ENCODE assay signal across 16 cellular contexts in the genomic region with DNA sequence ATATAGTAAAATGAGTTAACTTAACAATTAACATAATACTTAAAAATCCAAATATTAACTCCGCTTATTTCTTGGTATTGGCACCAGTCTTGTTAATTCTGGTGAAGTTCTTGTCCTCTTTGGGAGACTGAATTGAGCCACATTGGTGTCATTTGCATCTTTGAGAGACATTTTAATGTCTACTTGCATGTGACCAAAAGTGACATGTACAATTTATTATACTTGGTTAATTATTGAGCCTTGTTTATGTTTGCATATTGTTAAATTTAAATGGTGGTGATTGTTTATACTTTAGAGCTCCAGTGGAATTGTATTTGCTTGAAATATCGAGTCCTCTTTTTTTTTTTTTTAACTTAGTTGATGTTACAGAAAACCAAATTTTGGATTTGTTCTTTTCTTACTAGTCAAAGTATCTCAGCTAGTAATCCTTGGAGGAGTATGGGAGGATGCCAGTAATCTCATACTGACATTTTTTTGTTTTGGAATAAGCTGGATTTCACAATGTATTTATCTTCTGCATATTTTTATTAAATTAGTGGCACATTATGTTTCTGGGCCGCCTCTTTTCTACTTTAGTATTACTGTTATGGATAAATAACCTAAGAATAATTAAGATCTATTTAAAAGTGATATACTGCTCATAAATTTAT. TPM values are rescaled to one million over a fixed set of nuclear protein-coding genes. Genes with fewer than 3 reads are reported as not detected.
DNase-seq lines count a peak whose midpoint lies in the region; ATAC-seq, FAIRE-seq and TF ChIP-seq lines count a peak whose summit lies in the region.
"Had no signal": no experiment of that assay in that cellular context is flagged by ENCODE, and none has a peak within 500 bp of the region (broad histone marks: within the 10 kb centered on the region; RNA-seq: fewer than 3 reads in every experiment).

No MANE protein-coding gene starts in this region.

- H3K9me3 ChIP-seq in HepG2 (ENCODE audit: low read length) (no peaks in the 10 kb centered on the region), right lobe of liver (no peaks in the 10 kb centered on the region)
- H3K9me3 ChIP-seq: spleen, suprapubic skin had no signal

- H3K9ac ChIP-seq in HepG2 (ENCODE audit: insufficient read depth, low read depth, low read length), result no peak overlapping the region

- H3K36me3 ChIP-seq in HepG2 (replicated peaks in 1 of 2; ENCODE audit: control insufficient read depth in 1 of 2, insufficient read depth in 2 of 2, low read length in 2 of 2), result 0 out of 5 replicates have a peak, but pooled peaks cover 0 to 2% of the 10 kb centered on the region in 2 experiments
- peaks cover 0 to 2% (median 0%) of the 10 kb centered on the region in 4 donors for H3K36me3 ChIP-seq in right lobe of liver

- no peak for FAIRE-seq in HepG2 (lab: Jason Lieb, UNC)

- H3K4me3 ChIP-seq in HepG2 (replicated peaks in 1 of 3; ENCODE audit: insufficient read depth in 1 of 3, low read depth in 2 of 3, low read length in 3 of 3) (no peak overlapping the region), right lobe of liver (no peak overlapping the region), fibroblast of villous mesenchyme (ENCODE audit: low read depth, low read length) (no peak overlapping the region)
- H3K4me3 ChIP-seq: spleen, suprapubic skin had no signal

- TF ChIP-seq POLR2A in HepG2 (IDR thresholded peaks at IDR 0.05; ENCODE audit: insufficient read depth in 1 of 2, low read depth in 2 of 2, low read length in 2 of 2), result no peak
- TF ChIP-seq POLR2A in right lobe of liver (IDR thresholded peaks at IDR 0.05), result no peak

- ATAC-seq in HepG2 (no peak), right lobe of liver (no peak)

- H3K36me3 Mint-ChIP-seq in activated T-helper 2 cell treated with anti-CD3 and anti-CD28 coated beads, Interferon-gamma antibody, Interleukin-2, Interleukin-4, amounts not matched to agents 10 μg/mL and 5 μg/mL and 100 μg/mL, durations not matched to agents 14 hours and 24 hours and 36 hours (ENCODE audit: low read depth), result peaks cover 54% of the 10 kb centered on the region
- H3K36me3 Mint-ChIP-seq in mesothelial cell of epicardium, result peaks cover 1% of the 10 kb centered on the region

- H3K4me1 ChIP-seq in HepG2 (ENCODE audit: insufficient read depth, low read length) (peaks cover 32% of the 10 kb centered on the region), right lobe of liver (peaks cover 0 to 27% (median 6%) of the 10 kb centered on the region in 4 donors)

- in situ Hi-C loops in HepG2 (cut with HindIII; ENCODE audit: extremely low pct_ligation_motif_present, low pct_unique_long_range_greater_than_20kb), result no loop called here

- H3K9me3 Mint-ChIP-seq in activated T-helper 2 cell treated with anti-CD3 and anti-CD28 coated beads, Interferon-gamma antibody, Interleukin-2, Interleukin-4, amounts not matched to agents 10 μg/mL and 5 μg/mL and 100 μg/mL, durations not matched to agents 14 hours and 24 hours and 36 hours, result no peaks in the 10 kb centered on the region
- H3K9me3 Mint-ChIP-seq in mesothelial cell of epicardium, result no peaks in the 10 kb centered on the region

- H3K4me2 ChIP-seq in HepG2 (ENCODE audit: low read depth, low read length), result peak overlapping the region; percentile 29; the same call in 1 of the 2 replicates

- CTCF ChIA-PET in HepG2 (lab: Yijun Ruan, JAX; ENCODE audit: low intra/inter-chr PET ratio, low total read pairs), result no interaction called here

- TF ChIP-seq EP300 in HepG2 (IDR thresholded peaks at IDR 0.05; ENCODE audit: low read depth in 2 of 2, low read length in 2 of 2) (no peak), HepG2 (CRISPR knock-in tag; IDR thresholded peaks at IDR 0.05; ENCODE audit: borderline replicate concordance) (no peak)

- intact Hi-C loops in HepG2 (cut with micrococcal nuclease; ENCODE audit: unreplicated experiment) (loop anchor here (5.0 kb wide), 1 partner anchor 126 kb away; a partner anchor contains a TSS), right lobe of liver (cut with DNase I) (no loop called here), posterior vena cava (cut with DNase I) (no loop called here)
- intact Hi-C loops in activated T-helper 2 cell treated with anti-CD3 and anti-CD28 coated beads, Interferon-gamma antibody, Interleukin-2, Interleukin-4, amounts not matched to agents 10 μg/mL and 5 μg/mL and 100 μg/mL, durations not matched to agents 14 hours and 24 hours and 36 hours (cut with micrococcal nuclease), result loop anchor here (5.0 to 10.0 kb wide), 2 partner anchors 256 to 991 kb away; a partner anchor contains a TSS

- H2AFZ ChIP-seq in HepG2 (ENCODE audit: low read length), result no peak overlapping the region

- TF ChIP-seq CTCF in HepG2 (CRISPR knock-in tag; IDR thresholded peaks at IDR 0.05), result no peak
- no peak for TF ChIP-seq CTCF in right lobe of liver (IDR thresholded peaks at IDR 0.05)
- no peak for TF ChIP-seq CTCF in fibroblast of villous mesenchyme (IDR thresholded peaks at IDR 0.05; ENCODE audit: insufficient read depth, low read depth, low read length)
- TF ChIP-seq CTCF in mesothelial cell of epicardium (IDR thresholded peaks at IDR 0.05; ENCODE audit: unreplicated experiment), result no peak

- no peak overlapping the region for H3K27ac ChIP-seq in HepG2 (ENCODE audit: extremely low read length, insufficient read depth, low read length)
- H3K27ac ChIP-seq in right lobe of liver, result no peak overlapping the region
- H3K27ac ChIP-seq: SK-N-MC, suprapubic skin had no signal

- H4K20me1 ChIP-seq in HepG2 (ENCODE audit: insufficient read depth, low read length), result peaks cover 2% of the 10 kb centered on the region; the same call in 1 of the 2 replicates

- DNase-seq in HepG2 (ENCODE audit: low spot score) (no peak), right lobe of liver (no peak), fibroblast of villous mesenchyme (ENCODE audit: low read depth) (peak; percentile 20), posterior vena cava (ENCODE audit: low spot score) (no peak), mesothelial cell of epicardium (ENCODE audit: low spot score in 2 of 2, unreplicated experiment in 2 of 2) (no peak), OCI-M1 (lab: John Stamatoyannopoulos, UW) (no peak), NCI-H226 (no peak)
- DNase-seq in activated T-helper 2 cell treated with anti-CD3 and anti-CD28 coated beads, Interferon-gamma antibody, Interleukin-2, Interleukin-4, amounts not matched to agents 10 μg/mL and 5 μg/mL and 100 μg/mL, durations not matched to agents 14 hours and 24 hours and 36 hours (ENCODE audit: low spot score), result no peak
- DNase-seq: activated CD4-positive, CD25-positive, alpha-beta regulatory T cell; amygdala; foreskin fibroblast; spleen had no signal

- no peaks in the 10 kb centered on the region for H3K27me3 Mint-ChIP-seq in activated T-helper 2 cell treated with anti-CD3 and anti-CD28 coated beads, Interferon-gamma antibody, Interleukin-2, Interleukin-4, amounts not matched to agents 10 μg/mL and 5 μg/mL and 100 μg/mL, durations not matched to agents 14 hours and 24 hours and 36 hours (ENCODE audit: low read depth)
- H3K27me3 Mint-ChIP-seq in mesothelial cell of epicardium (ENCODE audit: low read depth), result no peaks in the 10 kb centered on the region

- 96% methylated on average over 3 of the region's 3 CpGs for WGBS in HepG2 (ENCODE audit: low lambda C conversion rate)
- 82% methylated on average over 3 of the region's 3 CpGs for WGBS in right lobe of liver (ENCODE audit: insufficient coverage, low coverage, low lambda C conversion rate, missing lambda C conversion rate)

- H3K27ac Mint-ChIP-seq in activated T-helper 2 cell treated with anti-CD3 and anti-CD28 coated beads, Interferon-gamma antibody, Interleukin-2, Interleukin-4, amounts not matched to agents 10 μg/mL and 5 μg/mL and 100 μg/mL, durations not matched to agents 14 hours and 24 hours and 36 hours, result no peak overlapping the region
- H3K27ac Mint-ChIP-seq in mesothelial cell of epicardium, result no peak overlapping the region

- no peaks in the 10 kb centered on the region; a peak in 1 of 5 replicates for H3K27me3 ChIP-seq in HepG2 (ENCODE audit: control insufficient read depth in 1 of 2, insufficient read depth in 2 of 2, low read length in 2 of 2)
- no peaks in the 10 kb centered on the region for H3K27me3 ChIP-seq in right lobe of liver
- H3K27me3 ChIP-seq: spleen, suprapubic skin had no signal

- peaks cover 64% of the 10 kb centered on the region for H3K79me2 ChIP-seq in HepG2 (ENCODE audit: insufficient read depth, low read length)

- peaks cover 30% of the 10 kb centered on the region for H3K4me1 Mint-ChIP-seq in activated T-helper 2 cell treated with anti-CD3 and anti-CD28 coated beads, Interferon-gamma antibody, Interleukin-2, Interleukin-4, amounts not matched to agents 10 μg/mL and 5 μg/mL and 100 μg/mL, durations not matched to agents 14 hours and 24 hours and 36 hours (ENCODE audit: low read depth)
- H3K4me1 Mint-ChIP-seq in mesothelial cell of epicardium, result peaks cover 27% of the 10 kb centered on the region

- POLR2A ChIA-PET in HepG2 (lab: Yijun Ruan, JAX), result no interaction called here

- no peak for TF ChIP-seq RAD21 in HepG2 (CRISPR knock-in tag; IDR thresholded peaks at IDR 0.05)

- H3K4me3 Mint-ChIP-seq in activated T-helper 2 cell treated with anti-CD3 and anti-CD28 coated beads, Interferon-gamma antibody, Interleukin-2, Interleukin-4, amounts not matched to agents 10 μg/mL and 5 μg/mL and 100 μg/mL, durations not matched to agents 14 hours and 24 hours and 36 hours (ENCODE audit: low read depth), result peak overlapping the region; percentile 21
- no peak overlapping the region for H3K4me3 Mint-ChIP-seq in mesothelial cell of epicardium

- BruUV-seq in HepG2 (replicated peaks; lab: Mats Ljungman, UMichigan), result no TSS peak

RNA-seq across cellular contexts. Expression of a gene that starts 3.9 kb away (rescaled TPM):
- total RNA-seq in HepG2 (2016; rRNA removed; fragmentation: Illumina TruSeq; extraction: Trizol), result 47.2 and 57.0 TPM in 2 replicates
- total RNA-seq in HepG2 (2016; cell fraction: cytosol; rRNA removed; fragmentation: Illumina TruSeq; extraction: Trizol; ENCODE audit: low read depth), result 8.6 and 10.3 TPM in 2 replicates
- 52.2 and 60.9 TPM in 2 replicates for total RNA-seq in HepG2 (2016; cell fraction: insoluble cytoplasmic fraction; rRNA removed; fragmentation: Illumina TruSeq; extraction: Trizol)
- total RNA-seq in HepG2 (2016; cell fraction: membrane; rRNA removed; fragmentation: Illumina TruSeq; extraction: Trizol), result 15.1 and 18.8 TPM in 2 replicates
- total RNA-seq in HepG2 (2016; cell fraction: nucleus; rRNA removed; fragmentation: Illumina TruSeq; extraction: Trizol), result 84.2 and 90.4 TPM in 2 replicates
- polyA plus RNA-seq in HepG2 (2011; rRNA removed), result 23.5 and 26.3 TPM in 2 replicates
- 11.0 and 16.7 TPM in 2 replicates for polyA plus RNA-seq in HepG2 (2011; cell fraction: cytosol; rRNA removed)
- 23.0 and 25.6 TPM in 2 replicates for polyA plus RNA-seq in HepG2 (2011; cell fraction: nucleus; rRNA removed)
- polyA plus RNA-seq in HepG2 (2012), result 27.2 and 30.8 TPM in 2 replicates
- 12.2 and 19.7 TPM in 2 replicates for polyA plus RNA-seq in HepG2 (2016; cell fraction: cytosol; fragmentation: Illumina TruSeq; extraction: Trizol; ENCODE audit: low read depth)
- polyA plus RNA-seq in HepG2 (2016; cell fraction: insoluble cytoplasmic fraction; fragmentation: Illumina TruSeq; extraction: Trizol; ENCODE audit: low read depth), result 34.6 and 35.9 TPM in 2 replicates
- polyA plus RNA-seq in HepG2 (2016; cell fraction: membrane; fragmentation: Illumina TruSeq; extraction: Trizol; ENCODE audit: low read depth), result 9.4 and 10.0 TPM in 2 replicates
- 80.2 and 84.3 TPM in 2 replicates for polyA plus RNA-seq in HepG2 (2016; cell fraction: nucleus; fragmentation: Illumina TruSeq; extraction: Trizol; ENCODE audit: insufficient read depth, low read depth)
- 16.3 and 39.4 TPM in 2 replicates for polyA minus RNA-seq in HepG2 (2011; rRNA and poly(A)+ RNA removed; ENCODE audit: low replicate concordance)
- 21.6 and 23.5 TPM in 2 replicates for polyA minus RNA-seq in HepG2 (2011; cell fraction: cytosol; rRNA and poly(A)+ RNA removed)
- 68.1 and 82.7 TPM in 2 replicates for polyA minus RNA-seq in HepG2 (2011; cell fraction: nucleus; rRNA and poly(A)+ RNA removed)
- 10 to 100 TPM; 49.7 to 97.4 (median 69.1) TPM for total RNA-seq in right lobe of liver
- 197 and 208 TPM in 2 replicates for total RNA-seq in activated T-helper 2 cell treated with anti-CD3 and anti-CD28 coated beads, Interferon-gamma antibody, Interleukin-2, Interleukin-4, amounts not matched to agents 10 μg/mL and 5 μg/mL and 100 μg/mL, durations not matched to agents 14 hours and 24 hours and 36 hours
- total RNA-seq in fibroblast of villous mesenchyme, result 148 and 154 TPM in 2 replicates
- total RNA-seq in posterior vena cava, result 100 to 1,000 TPM; 127 to 184 TPM
- total RNA-seq in mesothelial cell of epicardium, result 107 to 114 TPM (median 113 TPM) in 3 replicates

RNA-seq across cellular contexts. Expression of a gene that starts 54.6 kb away (rescaled TPM):
- not detected in 2 replicates for total RNA-seq in HepG2 (2016; rRNA removed; fragmentation: Illumina TruSeq; extraction: Trizol)
- not detected in 2 replicates for total RNA-seq in HepG2 (2016; cell fraction: cytosol; rRNA removed; fragmentation: Illumina TruSeq; extraction: Trizol; ENCODE audit: low read depth)
- total RNA-seq in HepG2 (2016; cell fraction: insoluble cytoplasmic fraction; rRNA removed; fragmentation: Illumina TruSeq; extraction: Trizol), result not detected in 2 replicates
- not detected in 2 replicates for total RNA-seq in HepG2 (2016; cell fraction: membrane; rRNA removed; fragmentation: Illumina TruSeq; extraction: Trizol)
- not detected in 2 replicates for total RNA-seq in HepG2 (2016; cell fraction: nucleus; rRNA removed; fragmentation: Illumina TruSeq; extraction: Trizol)
- not detected in 2 replicates for polyA plus RNA-seq in HepG2 (2011; rRNA removed)
- not detected in 2 replicates for polyA plus RNA-seq in HepG2 (2011; cell fraction: cytosol; rRNA removed)
- polyA plus RNA-seq in HepG2 (2011; cell fraction: nucleus; rRNA removed), result not detected in 2 replicates
- polyA plus RNA-seq in HepG2 (2012), result not detected in 2 replicates
- not detected in 2 replicates for polyA plus RNA-seq in HepG2 (2016; cell fraction: cytosol; fragmentation: Illumina TruSeq; extraction: Trizol; ENCODE audit: low read depth)
- polyA plus RNA-seq in HepG2 (2016; cell fraction: insoluble cytoplasmic fraction; fragmentation: Illumina TruSeq; extraction: Trizol; ENCODE audit: low read depth), result not detected in 2 replicates
- polyA plus RNA-seq in HepG2 (2016; cell fraction: membrane; fragmentation: Illumina TruSeq; extraction: Trizol; ENCODE audit: low read depth), result not detected in 2 replicates
- not detected in 2 replicates for polyA plus RNA-seq in HepG2 (2016; cell fraction: nucleus; fragmentation: Illumina TruSeq; extraction: Trizol; ENCODE audit: insufficient read depth, low read depth)
- not detected in 2 replicates for polyA minus RNA-seq in HepG2 (2011; rRNA and poly(A)+ RNA removed; ENCODE audit: low replicate concordance)
- polyA minus RNA-seq in HepG2 (2011; cell fraction: cytosol; rRNA and poly(A)+ RNA removed), result not detected in 2 replicates
- polyA minus RNA-seq in HepG2 (2011; cell fraction: nucleus; rRNA and poly(A)+ RNA removed), result not detected in 2 replicates
- under 1 TPM in 2 of 6 experiments, not detected in 4; 0.19 to 0.23 TPM for total RNA-seq in right lobe of liver
- not detected in 2 replicates for total RNA-seq in activated T-helper 2 cell treated with anti-CD3 and anti-CD28 coated beads, Interferon-gamma antibody, Interleukin-2, Interleukin-4, amounts not matched to agents 10 μg/mL and 5 μg/mL and 100 μg/mL, durations not matched to agents 14 hours and 24 hours and 36 hours
- total RNA-seq in fibroblast of villous mesenchyme, result 1.3 and 7.4 TPM in 2 replicates
- 1 to 10 TPM in 1 of 2 donors, under 1 TPM in 1; 0.46 to 2.5 TPM for total RNA-seq in posterior vena cava
- not detected in 3 replicates for total RNA-seq in mesothelial cell of epicardium
- total RNA-seq: lung microvascular endothelial cell, omental fat pad, spleen, suprapubic skin had no signal

Comparison
In these comparisons a context has a peak if more than half of its experiments do, and no peak if none do; other contexts are left out.
1. intact Hi-C loops: an anchor here in HepG2 (5.0 kb wide) and activated T-helper 2 cell treated with anti-CD3 and anti-CD28 coated beads, Interferon-gamma antibody, Interleukin-2, Interleukin-4, amounts not matched to agents 10 μg/mL and 5 μg/mL and 100 μg/mL, durations not matched to agents 14 hours and 24 hours and 36 hours (5.0 to 10.0 kb wide); none called in right lobe of liver and posterior vena cava.